Comparison of ENCODE assay signal across 17 cellular contexts in the genomic region with DNA sequence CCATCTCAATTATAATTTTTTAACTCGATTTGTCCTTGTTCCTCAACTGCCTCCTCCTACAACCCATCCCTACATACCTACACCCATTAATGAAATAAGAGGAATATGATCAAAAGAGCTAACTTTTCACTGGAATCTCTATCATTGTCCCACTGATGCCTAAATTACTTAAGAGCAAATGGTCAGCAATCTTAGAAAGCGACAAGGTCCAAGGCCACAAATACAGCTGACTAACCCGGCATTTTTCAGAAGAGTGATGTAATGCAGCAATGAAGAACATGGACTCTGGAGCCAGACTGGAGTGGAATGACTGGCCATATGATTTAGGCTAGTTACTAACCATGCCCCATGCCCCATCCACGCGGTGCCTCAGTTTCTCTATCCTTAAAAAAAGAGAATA.
"Had no signal": no experiment of that assay in that cellular context is flagged by ENCODE, and none has a peak within 500 bp of the region (broad histone marks: within the 10 kb centered on the region; RNA-seq: fewer than 3 reads in every experiment).

No MANE protein-coding gene starts in this region.

- H3K27ac Mint-ChIP-seq: activated CD8-positive, alpha-beta memory T cell treated with anti-CD3 and anti-CD28 coated beads, Interleukin-2, amount 10 ng/mL, durations not matched to agents 7 days and 5 days; activated naive CD4-positive, alpha-beta T cell treated with anti-CD3 and anti-CD28 coated beads, Interleukin-2, amount 50 U/mL, for 72 hours; brain had no signal

- H3K27me3 Mint-ChIP-seq: activated CD8-positive, alpha-beta memory T cell treated with anti-CD3 and anti-CD28 coated beads, Interleukin-2, amount 10 ng/mL, durations not matched to agents 7 days and 5 days; brain; naive thymus-derived CD8-positive, alpha-beta T cell had no signal

- H3K4me3 ChIP-seq: gastrocnemius medialis, skin epidermis, tibial artery had no signal

- H3K4me1 Mint-ChIP-seq: brain had no signal

- H3K9me3 Mint-ChIP-seq: activated naive CD4-positive, alpha-beta T cell treated with anti-CD3 and anti-CD28 coated beads, Interleukin-2, amount 50 U/mL, for 72 hours had no signal

- ATAC-seq: activated CD8-positive, alpha-beta memory T cell treated with anti-CD3 and anti-CD28 coated beads, Interleukin-2, amount 10 ng/mL, durations not matched to agents 7 days and 5 days; activated naive CD4-positive, alpha-beta T cell treated with anti-CD3 and anti-CD28 coated beads, Interleukin-2, amount 50 U/mL, for 72 hours; gastrocnemius medialis; naive thymus-derived CD8-positive, alpha-beta T cell had no signal

- DNase-seq: activated CD4-positive, alpha-beta T cell treated with anti-CD3 and anti-CD28 coated beads for 1 hour; activated CD4-positive, alpha-beta T cell treated with anti-CD3 and anti-CD28 coated beads, Interleukin-2, amount 50 U/mL, for 48 hours; activated CD8-positive, alpha-beta memory T cell treated with anti-CD3 and anti-CD28 coated beads, Interleukin-2, amount 10 ng/mL, durations not matched to agents 7 days and 5 days; activated effector memory CD4-positive, alpha-beta T cell treated with Interleukin-2 at 50 U/mL for 16 hours; activated T-cell treated with anti-CD3 and anti-CD28 coated beads, Interleukin-2, amount 50 U/mL, for 1 hour; amygdala; effector memory CD4-positive, alpha-beta T cell; gastrocnemius medialis; islet precursor cell; naive thymus-derived CD8-positive, alpha-beta T cell; stimulated activated CD4-positive, alpha-beta T cell treated with anti-CD3 and anti-CD28 coated beads, Interleukin-4, amount 100 ng/mL, for 24 hours; stimulated activated naive CD4-positive, alpha-beta T cell; tibial artery had no signal

- H3K4me1 ChIP-seq: gastrocnemius medialis, tibial artery had no signal

- H3K27ac ChIP-seq: gastrocnemius medialis, neutrophil, skin epidermis, tibial artery had no signal

- H3K27me3 ChIP-seq: gastrocnemius medialis, neutrophil, tibial artery had no signal

- H3K4me3 Mint-ChIP-seq: activated CD8-positive, alpha-beta memory T cell treated with anti-CD3 and anti-CD28 coated beads, Interleukin-2, amount 10 ng/mL, durations not matched to agents 7 days and 5 days; brain; naive thymus-derived CD8-positive, alpha-beta T cell had no signal

- H3K9me3 ChIP-seq: gastrocnemius medialis, neutrophil, tibial artery had no signal
